8 cellular contexts compared by ENCODE assay signal in genomic region chr5:54309751-54310432, GRCh38. TPM values are rescaled to one million over a fixed set of nuclear protein-coding genes. Genes with fewer than 3 reads are reported as not detected.
DNase-seq lines count a peak whose midpoint lies in the region; ATAC-seq, FAIRE-seq and TF ChIP-seq lines count a peak whose summit lies in the region.

No MANE protein-coding gene starts in this region.

- H3K36me3 ChIP-seq in neuron (ENCODE audit: insufficient read depth, low read length) (no peaks in the 10 kb centered on the region), uterus (no peaks in the 10 kb centered on the region)

- no peaks in the 10 kb centered on the region for H3K9me3 ChIP-seq in neuron (ENCODE audit: low read length)
- H3K9me3 ChIP-seq in uterus = no peaks in the 10 kb centered on the region

- H3K27me3 ChIP-seq in neuron (ENCODE audit: insufficient read depth, low read length) = peaks cover 11% of the 10 kb centered on the region
- H3K27me3 ChIP-seq in uterus = no peaks in the 10 kb centered on the region

- peak overlapping the region; percentile 86 for H2AFZ ChIP-seq in neuron (ENCODE audit: low read depth, low read length)

- intact Hi-C loops in uterus (cut with DNase I; ENCODE audit: low total_unique reads) = no loop called here

- FAIRE-seq in frontal cortex (lab: Jason Lieb, UNC) = no peak

- TF ChIP-seq CTCF in uterus (IDR thresholded peaks at IDR 0.05) = no peak

- peak; percentile 22 for ATAC-seq in HG02884 (IDR thresholded peaks at IDR 0.05; ENCODE audit: unreplicated experiment)

- DNase-seq in SHP77 (lab: John Stamatoyannopoulos, UW) (peak; percentile 34 to 35), SHP77 treated with DMSO at 0.1 percent for 48 hours (lab: John Stamatoyannopoulos, UW) (no peak), NCI-H69 (lab: John Stamatoyannopoulos, UW) (peak; percentile 85), frontal cortex (ENCODE audit: low spot score in 2 of 2) (peak; percentile 15 to 24), uterus (peak; percentile 16 to 24)
- DNase-seq in activated effector memory CD4-positive, alpha-beta T cell treated with anti-CD3 and anti-CD28 coated beads, Interleukin-2, amount 50 U/mL, for 16 hours = peak; percentile 78

- H3K4me3 ChIP-seq in neuron (ENCODE audit: low read length) = peak overlapping the region; percentile 92
- H3K4me3 ChIP-seq in uterus = peak overlapping the region; percentile 79 to 97

- peaks cover 16% of the 10 kb centered on the region for H3K4me1 ChIP-seq in neuron (ENCODE audit: insufficient read depth, low read length)
- H3K4me1 ChIP-seq in uterus = no peaks in the 10 kb centered on the region

- no peak for TF ChIP-seq POLR2A in uterus (IDR thresholded peaks at IDR 0.05)

- H3K27ac ChIP-seq in uterus = peak overlapping the region; percentile 87 to 93

RNA-seq across cellular contexts. Expression of gene ARL15, which starts 0.5 kb away (rescaled TPM):
- total RNA-seq in frontal cortex (123 TPM), uterus (100 to 1,000 TPM in 1 of 4 donors, 10 to 100 TPM in 3; 36.2 to 338 (median 69.0) TPM)
